In genomic region chr9:104969116-104969515, GRCh38 we compare ENCODE assay signal across 8 cellular contexts. TPM values are rescaled to one million over a fixed set of nuclear protein-coding genes. Genes with fewer than 3 reads are reported as not detected.
DNase-seq lines count a peak whose midpoint lies in the region; ATAC-seq, FAIRE-seq and TF ChIP-seq lines count a peak whose summit lies in the region.

No MANE protein-coding gene starts in this region.

- peak in 1 of 2 experiments; percentile 37; a peak in 2 of 4 replicates for TF ChIP-seq RAD21 in H1 (IDR thresholded peaks at IDR 0.05 in 1 of 2, conservative IDR thresholded peaks at IDR 0.05 in 1 of 2; ENCODE audit: low read depth in 2 of 2, low read length in 2 of 2)

- H3K27ac Mint-ChIP-seq in naive thymus-derived CD4-positive, alpha-beta T cell: peak overlapping the region in 6 of 9 donors; percentile 1 to 92 (median 72)
- H3K27ac Mint-ChIP-seq in CD14-positive monocyte: peak overlapping the region in 3 of 7 donors; percentile 30 to 98 (median 96)

- H2AFZ ChIP-seq in ACC112 (ENCODE audit: low read length, unreplicated experiment) (peak overlapping the region; percentile 94), H1 (ENCODE audit: low read length) (no peak overlapping the region)

- intact Hi-C loops in naive thymus-derived CD4-positive, alpha-beta T cell (cut with micrococcal nuclease): loop anchor here (2.0 to 10.0 kb wide), 9 partner anchors 188 to 874 kb away; partner anchors contain the start of genes SLC44A1 (in 2 of the 2), TMEM38B (in 2 of the 2), FKTN (in 1 of the 2) and NIPSNAP3A (in 1 of the 2)
- intact Hi-C loops in CD14-positive monocyte (cut with micrococcal nuclease): loop anchor here (5.0 kb wide), 1 partner anchor 42 kb away; the partner anchor contains the start of gene ABCA1 (in 2 of the 2)

- CTCF ChIA-PET in H1 (lab: Charles Lee; ENCODE audit: partially characterized antibody): interaction anchor here (0.6 to 3.6 kb wide), 6 partner anchors 9 to 157 kb away, joined by 3 to 14 read pairs (median 6); partner anchors contain the start of gene ABCA1
- CTCF ChIA-PET in naive thymus-derived CD4-positive, alpha-beta T cell (lab: Charles Lee): no interaction called here

- 0 out of 3 replicates have a peak, but pooled peaks of 1 of the 2 experiments have one; percentile 39 for TF ChIP-seq EP300 in H1 (IDR thresholded peaks at IDR 0.05; ENCODE audit: borderline replicate concordance in 1 of 2, low read depth in 2 of 2, low read length in 2 of 2)

- no peak overlapping the region; the same call in 1 of the 2 replicates for H3K18ac ChIP-seq in H1 (ENCODE audit: extremely low read depth, low read length)

- H2AK5ac ChIP-seq in H1 (ENCODE audit: low read depth, low read length): no peak overlapping the region

- H3K79me1 ChIP-seq in H1 (ENCODE audit: low read depth, low read length): no peaks in the 10 kb centered on the region

- H4K8ac ChIP-seq in H1 (ENCODE audit: extremely low read depth, insufficient read depth, low read length): no peak overlapping the region

- no peak overlapping the region for H2BK15ac ChIP-seq in H1 (ENCODE audit: low read length)

- no peak overlapping the region for H2BK20ac ChIP-seq in H1 (ENCODE audit: low read length)

- POLR2A ChIA-PET in H1 (lab: Charles Lee; ENCODE audit: partially characterized antibody): interaction anchor here (0.6 to 6.4 kb wide), 10 partner anchors 19 to 318 kb away, joined by 3 to 53 read pairs (median 4); partner anchors contain the start of gene ABCA1
- POLR2A ChIA-PET in naive thymus-derived CD4-positive, alpha-beta T cell (lab: Charles Lee): no interaction called here

- H3K36me3 ChIP-seq in ACC112 (ENCODE audit: insufficient read depth, low read length): no peaks in the 10 kb centered on the region
- H3K36me3 ChIP-seq in H1 (ENCODE audit: control insufficient read depth in 2 of 4, insufficient read depth in 4 of 4, low read length in 3 of 4): no peaks in the 10 kb centered on the region
- H3K36me3 ChIP-seq in naive thymus-derived CD4-positive, alpha-beta T cell (ENCODE audit: control insufficient read depth in 2 of 3, insufficient read depth in 3 of 3, low read length in 3 of 3): no peaks in the 10 kb centered on the region

- TF ChIP-seq CTCF in NB4 (IDR thresholded peaks at IDR 0.05; ENCODE audit: low read depth, low read length) (no peak), H1 (IDR thresholded peaks at IDR 0.05; ENCODE audit: control extremely low read depth in 1 of 3, insufficient read depth in 1 of 3, low read depth in 1 of 3, low read length in 3 of 3) (no peak), CD14-positive monocyte (IDR thresholded peaks at IDR 0.05) (no peak)

- H4K91ac ChIP-seq in H1 (replicated peaks; ENCODE audit: insufficient read length, low read length): no peak overlapping the region

- H3K9me3 Mint-ChIP-seq in naive thymus-derived CD4-positive, alpha-beta T cell: no peaks in the 10 kb centered on the region
- no peaks in the 10 kb centered on the region for H3K9me3 Mint-ChIP-seq in CD14-positive monocyte

- H2BK120ac ChIP-seq in H1 (replicated peaks; ENCODE audit: low read depth, low read length): no peak overlapping the region

- no peaks in the 10 kb centered on the region for H3K36me3 Mint-ChIP-seq in naive thymus-derived CD4-positive, alpha-beta T cell
- H3K36me3 Mint-ChIP-seq in CD14-positive monocyte: no peaks in the 10 kb centered on the region

- peak overlapping the region in 1 of 4 experiments; percentile 64; a peak in 2 of 7 replicates for H3K9ac ChIP-seq in H1 (replicated peaks in 1 of 4; ENCODE audit: extremely low read depth in 1 of 4, low read depth in 3 of 4, low read length in 3 of 4)

- peak overlapping the region; percentile 84 for H3K4me3 ChIP-seq in ACC112 (ENCODE audit: low read depth, low read length)
- H3K4me3 ChIP-seq in NB4 (ENCODE audit: low read depth, low read length): peak overlapping the region; percentile 83
- peak overlapping the region; percentile 83 to 93 (median 90); a peak in 6 of 8 replicates for H3K4me3 ChIP-seq in H1 (ENCODE audit: extremely low read depth in 1 of 4, insufficient read depth in 2 of 4, low read depth in 3 of 4, low read length in 4 of 4)
- no peak overlapping the region for H3K4me3 ChIP-seq in naive thymus-derived CD4-positive, alpha-beta T cell (ENCODE audit: low read length)

- H3K27me3 ChIP-seq in ACC112 (ENCODE audit: insufficient read depth, low read length) (no peaks in the 10 kb centered on the region), H1 (replicated peaks in 1 of 4; ENCODE audit: control insufficient read depth in 3 of 4, extremely low read depth in 1 of 4, insufficient read depth in 3 of 4, low read length in 3 of 4) (no peaks in the 10 kb centered on the region)
- H3K27me3 ChIP-seq in naive thymus-derived CD4-positive, alpha-beta T cell (ENCODE audit: control insufficient read depth in 2 of 2, insufficient read depth in 2 of 2, low read length in 2 of 2): peaks cover 0 to 5% of the 10 kb centered on the region in 2 donors

- H3K27ac ChIP-seq in ACC112 (ENCODE audit: low read depth, low read length) (peak overlapping the region; percentile 30; the same call in 1 of the 2 replicates), H1 (ENCODE audit: low read depth, low read length) (peak overlapping the region; percentile 82; the same call in 1 of the 2 replicates)
- no peak overlapping the region for H3K27ac ChIP-seq in naive thymus-derived CD4-positive, alpha-beta T cell (ENCODE audit: low read depth, low read length)

- H3K79me2 ChIP-seq in ACC112 (ENCODE audit: control insufficient read depth, insufficient read depth, low read length, unreplicated experiment): no peaks in the 10 kb centered on the region
- H3K79me2 ChIP-seq in H1 (ENCODE audit: control insufficient read depth in 1 of 2, insufficient read depth in 2 of 2, low read length in 2 of 2): no peaks in the 10 kb centered on the region

- H2BK5ac ChIP-seq in H1 (ENCODE audit: low read depth, low read length): 0 out of 2 replicates have a peak overlapping the region, but pooled peaks have one; percentile 11

- H3K56ac ChIP-seq in H1 (replicated peaks; ENCODE audit: insufficient read length, low read depth, low read length): no peak overlapping the region

- H3K23me2 ChIP-seq in H1 (ENCODE audit: low read depth, low read length): no peaks in the 10 kb centered on the region; the same call in 1 of the 2 replicates

- no peak for ATAC-seq in naive thymus-derived CD4-positive, alpha-beta T cell
- no peak for ATAC-seq in GM19351 (IDR thresholded peaks at IDR 0.05; ENCODE audit: unreplicated experiment)

- peaks cover 12 to 32% (median 21%) of the 10 kb centered on the region in 7 donors for H3K4me1 Mint-ChIP-seq in naive thymus-derived CD4-positive, alpha-beta T cell
- H3K4me1 Mint-ChIP-seq in CD14-positive monocyte: peaks cover 15% of the 10 kb centered on the region

- peaks cover 0 to 31% (median 0%) of the 10 kb centered on the region in 5 donors for H3K27me3 Mint-ChIP-seq in naive thymus-derived CD4-positive, alpha-beta T cell
- H3K27me3 Mint-ChIP-seq in CD14-positive monocyte (ENCODE audit: low read depth in 3 of 3): peaks cover 0 to 2% (median 2%) of the 10 kb centered on the region in 3 donors

- peak overlapping the region; percentile 61 for H4K5ac ChIP-seq in H1 (ENCODE audit: insufficient read length, low read depth, low read length)

- peak; percentile 87 for FAIRE-seq in H1 (lab: Jason Lieb, UNC)

- H3K9me3 ChIP-seq in H1 (ENCODE audit: insufficient read depth in 2 of 2, low read depth in 1 of 2, low read length in 1 of 2): no peaks in the 10 kb centered on the region
- no peaks in the 10 kb centered on the region for H3K9me3 ChIP-seq in naive thymus-derived CD4-positive, alpha-beta T cell (ENCODE audit: control insufficient read depth in 2 of 3, low read length in 3 of 3)

- H2BK12ac ChIP-seq in H1 (ENCODE audit: low read depth, low read length): peak overlapping the region; percentile 13; the same call in 1 of the 2 replicates

- TF ChIP-seq POLR2A in NB4 (IDR thresholded peaks at IDR 0.05; ENCODE audit: extremely low read depth, insufficient read length): no peak
- TF ChIP-seq POLR2A in H1 (IDR thresholded peaks at IDR 0.05; ENCODE audit: control extremely low read depth in 1 of 2, low read depth in 2 of 2, low read length in 2 of 2): no peak

- H3K14ac ChIP-seq in H1 (ENCODE audit: insufficient read length): no peak overlapping the region

- H3K4me1 ChIP-seq in ACC112 (ENCODE audit: control insufficient read depth, insufficient read depth, low read length, unreplicated experiment) (peaks cover 12% of the 10 kb centered on the region), H1 (replicated peaks in 1 of 4; ENCODE audit: control insufficient read depth in 3 of 4, insufficient read depth in 4 of 4, low read length in 3 of 4) (peaks cover 5 to 12% (median 9%) of the 10 kb centered on the region in 4 experiments)
- H3K4me1 ChIP-seq in naive thymus-derived CD4-positive, alpha-beta T cell (ENCODE audit: control insufficient read depth in 2 of 2, insufficient read depth in 2 of 2, low read length in 2 of 2): peaks cover 0 to 6% of the 10 kb centered on the region in 2 donors

- H3K4me3 Mint-ChIP-seq in naive thymus-derived CD4-positive, alpha-beta T cell: peak overlapping the region; percentile 82 to 96 (median 94)
- peak overlapping the region in 1 of 2 donors; percentile 89 for H3K4me3 Mint-ChIP-seq in CD14-positive monocyte

- H3K4me2 ChIP-seq in H1 (ENCODE audit: insufficient read depth in 1 of 2, low read depth in 2 of 2, low read length in 2 of 2): peak overlapping the region; percentile 82 to 94

- no peaks in the 10 kb centered on the region for H4K20me1 ChIP-seq in H1 (replicated peaks in 1 of 2; ENCODE audit: control insufficient read depth in 1 of 2, insufficient read depth in 2 of 2, low read length in 2 of 2)

- H3K23ac ChIP-seq in H1 (ENCODE audit: insufficient read length): no peak overlapping the region

- 8% methylated on average over 4 of the region's 4 CpGs; no CpG with 5 or more reads in 1 of the 2 experiments for WGBS in H1 (ENCODE audit: extremely low coverage in 1 of 2, insufficient coverage in 1 of 2, insufficient read length in 1 of 2, insufficient replicate concordance in 2 of 2, low coverage in 1 of 2, low lambda C conversion rate in 2 of 2, missing lambda C conversion rate in 1 of 2), 2 experiments

- no peak overlapping the region for H3K4ac ChIP-seq in H1 (replicated peaks; ENCODE audit: insufficient read length, low read depth, low read length)

- DNase-seq in NB4 (ENCODE audit: low read depth): no peak
- peak in 1 of 2 experiments; percentile 58 for DNase-seq in H1 (ENCODE audit: low read depth in 1 of 2, low spot score in 2 of 2)
- no peak for DNase-seq in naive thymus-derived CD4-positive, alpha-beta T cell
- no peak for DNase-seq in CD14-positive monocyte (ENCODE audit: low spot score)
- no peak for DNase-seq in GDM1 (lab: John Stamatoyannopoulos, UW)
- no peak for DNase-seq in 8988T

RNA-seq across cellular contexts. Expression of gene ABCA1, which starts 41.2 kb away (rescaled TPM):
- total RNA-seq in H1 (2021; fragmentation: NEBNext Ultra II Directional; extraction: Animal tissue kit (Norgen Biotek cat#: 25700)): 7.8 and 8.5 TPM in 2 replicates
- polyA plus RNA-seq in H1 (2011; rRNA removed) (6.9 and 7.3 TPM in 2 replicates), CD14-positive monocyte (1 to 10 TPM; 2.0 to 2.7 TPM)
- 5.2 TPM for polyA plus RNA-seq in H1 (2011; cell fraction: cytosol; rRNA removed)
- polyA plus RNA-seq in H1 (2011; cell fraction: nucleus; rRNA removed): 11.8 TPM
- 4.0 to 4.8 TPM (median 4.2 TPM) in 4 replicates for polyA plus RNA-seq in H1 (2012, experiment 1 of 2)
- 0.33 TPM for polyA plus RNA-seq in H1 (2012, experiment 2 of 2)
- polyA plus RNA-seq in H1 (2013, experiment 1 of 2): 1.7 TPM
- 1.1 TPM for polyA plus RNA-seq in H1 (2013, experiment 2 of 2)
- 82.4 and 99.2 TPM in 2 replicates for polyA minus RNA-seq in H1 (2011; rRNA and poly(A)+ RNA removed)
- polyA minus RNA-seq in H1 (2011; cell fraction: cytosol; rRNA and poly(A)+ RNA removed): 19.4 TPM
- polyA minus RNA-seq in H1 (2011; cell fraction: nucleus; rRNA and poly(A)+ RNA removed): 45.3 TPM
- 10 to 100 TPM in 2 of 5 experiments, 1 to 10 TPM in 2, under 1 TPM in 1; 0.58 to 19.4 (median 1.1) TPM for total RNA-seq in naive thymus-derived CD4-positive, alpha-beta T cell
- polyA plus RNA-seq in naive thymus-derived CD4-positive, alpha-beta T cell: under 1 TPM; 0.25 to 0.56 TPM
